ENCODE assay signal across 8 cellular contexts in genomic region chr17:81322271-81323082, GRCh38. TPM values are rescaled to one million over a fixed set of nuclear protein-coding genes. Genes with fewer than 3 reads are reported as not detected.
DNase-seq lines count a peak whose midpoint lies in the region; ATAC-seq and TF ChIP-seq lines count a peak whose summit lies in the region.

No MANE protein-coding gene starts in this region.

- no peak for DNase-seq in AG04449 (ENCODE audit: low read depth, low spot score)
- peak; percentile 61 for DNase-seq in GM19240 (ENCODE audit: insufficient read length, low spot score)
- no peak for DNase-seq in fibroblast of villous mesenchyme (ENCODE audit: low read depth)
- peak in 1 of 2 donors; percentile 68 for DNase-seq in upper lobe of left lung
- DNase-seq in NCI-H1105 (lab: John Stamatoyannopoulos, UW), result no peak
- no peak for DNase-seq in foreskin melanocyte

- ATAC-seq in upper lobe of left lung (ENCODE audit: low FRiP score in 2 of 2) (no peak), HG03354 (IDR thresholded peaks at IDR 0.05; ENCODE audit: poor library complexity, severe bottlenecking, unreplicated experiment) (no peak)

- peaks cover 16 to 29% (median 23%) of the 10 kb centered on the region in 4 donors for H3K4me1 ChIP-seq in upper lobe of left lung

- CTCF ChIA-PET in AG04449 (lab: Yijun Ruan, JAX), result interaction anchor here (1.5 kb wide), 2 partner anchors 13 to 27 kb away, joined by 4 to 5 read pairs; partner anchors contain the start of gene SLC38A10

- no peak for TF ChIP-seq POLR2A in upper lobe of left lung (IDR thresholded peaks at IDR 0.05)

- no peaks in the 10 kb centered on the region for H3K9me3 ChIP-seq in upper lobe of left lung

- H3K27me3 ChIP-seq in upper lobe of left lung, result no peaks in the 10 kb centered on the region

- no peaks in the 10 kb centered on the region for H3K36me3 ChIP-seq in upper lobe of left lung

- 87 to 91% methylated on average over 9 to 29 of the region's 34 CpGs for WGBS in upper lobe of left lung, 2 donors

- POLR2A ChIA-PET in AG04449 (lab: Yijun Ruan, JAX), result interaction anchor here (1.0 kb wide), 1 partner anchor 75 kb away, joined by 3 read pairs; no protein-coding TSS in a partner anchor

- no peak overlapping the region for H3K27ac ChIP-seq in VCaP
- no peak overlapping the region for H3K27ac ChIP-seq in upper lobe of left lung

- H3K4me3 ChIP-seq in AG04449 (ENCODE audit: low read depth, low read length) (no peak overlapping the region), fibroblast of villous mesenchyme (ENCODE audit: low read depth, low read length) (no peak overlapping the region), upper lobe of left lung (no peak overlapping the region)

- TF ChIP-seq EP300 in upper lobe of left lung (IDR thresholded peaks at IDR 0.05), result no peak

- TF ChIP-seq CTCF in AG04449 (IDR thresholded peaks at IDR 0.05; ENCODE audit: insufficient read depth, low read length, missing control alignments) (peak; percentile 24), VCaP (conservative IDR thresholded peaks at IDR 0.05) (0 out of 2 replicates have a peak, but pooled peaks have one; percentile 12), fibroblast of villous mesenchyme (IDR thresholded peaks at IDR 0.05; ENCODE audit: insufficient read depth, low read depth, low read length) (peak; percentile 25), upper lobe of left lung (IDR thresholded peaks at IDR 0.05) (peak in 5 of 6 experiments; percentile 28 to 39 (median 39))

RNA-seq across cellular contexts. Expression of gene SLC38A10, which starts 27.4 kb away (rescaled TPM):
- total RNA-seq in fibroblast of villous mesenchyme (51.4 and 57.3 TPM in 2 replicates), upper lobe of left lung (100 to 1,000 TPM in 4 of 6 donors, 10 to 100 TPM in 2; 90.6 to 208 (median 110) TPM)
